In genomic region chr4:183068502-183068901, GRCh38 we compare ENCODE assay signal across 35 cellular contexts.
"Had no signal": no experiment of that assay in that cellular context is flagged by ENCODE, and none has a peak within 500 bp of the region (broad histone marks: within the 10 kb centered on the region; RNA-seq: fewer than 3 reads in every experiment).

No MANE protein-coding gene starts in this region.

- H3K4me3 ChIP-seq: MG63 had no signal

- DNase-seq: Karpas-422, Kasumi-1, MG63, MM.1S, NCI-H1048, NCI-H1092, NCI-H1092 treated with DMSO at 0.1 percent for 48 hours, NCI-H1105, NCI-H1105 treated with DMSO at 0.1 percent for 48 hours, NCI-H1417, NCI-H1417 treated with DMSO at 0.1 percent for 48 hours, NCI-H1436, NCI-H1436 treated with DMSO at 0.1 percent for 48 hours, NCI-H146, NCI-H1694, NCI-H1694 treated with DMSO at 0.1 percent for 48 hours, NCI-H187, NCI-H187 treated with DMSO at 0.1 percent for 48 hours, NCI-H1930, NCI-H2029, NCI-H2029 treated with DMSO at 0.1 percent for 48 hours, NCI-H2081, NCI-H2081 treated with DMSO at 0.1 percent for 48 hours, NCI-H2107, NCI-H2171, NCI-H2171 treated with DMSO at 0.1 percent for 48 hours, NCI-H2227 treated with DMSO at 0.1 percent for 48 hours, NCI-H226, NCI-H345, NCI-H446, NCI-H446 treated with DMSO at 0.1 percent for 48 hours, NCI-H510A, NCI-H510A treated with DMSO at 0.1 percent for 48 hours, NCI-H524, NCI-H524 treated with DMSO at 0.1 percent for 48 hours had no signal

- H3K36me3 ChIP-seq: MG63 had no signal

- H3K9me3 ChIP-seq: MG63 had no signal

- H3K27me3 ChIP-seq: MG63 had no signal
